1 cellular context compared by ENCODE assay signal in genomic region chr10:132449051-132449825, GRCh38.
TF ChIP-seq lines count a peak whose summit lies in the region.

No MANE protein-coding gene starts in this region.

TF ChIP-seq in SK-N-SH treated with all-trans-retinoic acid at 6 μM for 48 hours, 23 proteins besides CTCF, POLR2A, EP300 and RAD21 (continued from another document):
- no peak for TF ChIP-seq PATZ1 (CRISPR knock-in tag; IDR thresholded peaks at IDR 0.05; ENCODE audit: borderline replicate concordance)
